Comparison of ENCODE assay signal across 18 cellular contexts in the genomic region with DNA sequence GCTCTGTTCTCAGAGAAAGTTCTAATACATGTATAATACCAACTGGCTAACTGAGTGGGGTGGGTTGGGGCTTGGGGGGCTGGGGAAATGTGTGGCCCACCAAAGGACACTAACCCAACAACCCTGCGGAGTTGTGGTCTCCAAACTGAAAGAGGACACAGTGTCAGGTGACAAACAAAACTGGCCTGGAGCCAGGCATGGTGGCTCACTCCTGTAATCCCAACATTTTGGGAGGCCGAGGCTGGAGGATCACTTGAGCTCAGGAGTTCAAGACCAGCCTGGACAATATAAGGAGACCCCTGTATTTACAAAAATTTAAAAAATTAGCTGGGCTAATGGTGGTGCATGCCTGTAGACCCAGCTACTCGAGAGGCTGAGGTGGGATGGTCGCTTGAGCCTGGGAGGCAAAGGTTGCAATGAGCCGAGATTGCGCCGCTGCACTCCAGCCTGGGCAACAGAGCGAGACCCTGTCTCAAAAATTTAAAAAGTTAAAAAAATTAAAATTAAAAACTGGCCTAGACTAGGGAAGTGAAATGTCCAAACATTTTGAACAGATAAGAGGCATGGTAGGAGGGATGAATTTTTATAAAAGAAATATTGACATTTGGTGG.
"Had no signal": no experiment of that assay in that cellular context is flagged by ENCODE, and none has a peak within 500 bp of the region (broad histone marks: within the 10 kb centered on the region; RNA-seq: fewer than 3 reads in every experiment).

No MANE protein-coding gene starts in this region.

- H3K27ac Mint-ChIP-seq: activated naive CD8-positive, alpha-beta T cell treated with anti-CD3 and anti-CD28 coated beads, Interleukin-2, amount 50 U/mL, for 24 hours; activated T-helper 17 cell treated with anti-CD3 and anti-CD28 coated beads, Interleukin-2, amount 50 U/mL, for 72 hours had no signal

- H3K4me3 ChIP-seq: breast epithelium, gastroesophageal sphincter, heart right ventricle, mucosa of descending colon had no signal

- H3K9me3 Mint-ChIP-seq: activated naive CD8-positive, alpha-beta T cell treated with anti-CD3 and anti-CD28 coated beads, Interleukin-2, amount 50 U/mL, for 24 hours; activated T-helper 17 cell treated with anti-CD3 and anti-CD28 coated beads, Interleukin-2, amount 50 U/mL, for 72 hours; naive thymus-derived CD4-positive, alpha-beta T cell had no signal

- H3K27me3 ChIP-seq: breast epithelium, gastroesophageal sphincter, heart right ventricle had no signal

- H3K36me3 ChIP-seq: breast epithelium, gastroesophageal sphincter had no signal

- ATAC-seq: activated naive CD8-positive, alpha-beta T cell treated with anti-CD3 and anti-CD28 coated beads, Interleukin-2, amount 50 U/mL, for 24 hours; activated T-helper 17 cell treated with anti-CD3 and anti-CD28 coated beads, Interleukin-2, amount 50 U/mL, for 72 hours; gastroesophageal sphincter; heart right ventricle; left colon; mucosa of descending colon; naive thymus-derived CD4-positive, alpha-beta T cell had no signal

- H3K27ac ChIP-seq: breast epithelium had no signal

- FAIRE-seq: islet of Langerhans had no signal

- DNase-seq: activated CD4-positive, alpha-beta T cell treated with anti-CD3 and anti-CD28 coated beads for 1 hour; activated CD4-positive, alpha-beta T cell treated with anti-CD3 and anti-CD28 coated beads, Interleukin-2, amount 50 U/mL, for 4 hours; activated naive CD4-positive, alpha-beta T cell treated with Interleukin-2 at 50 U/mL for 16 hours; activated naive CD8-positive, alpha-beta T cell treated with anti-CD3 and anti-CD28 coated beads, Interleukin-2, amount 50 U/mL, for 24 hours; aorta; erythroblast; heart right ventricle; left colon; mucosa of descending colon; naive thymus-derived CD4-positive, alpha-beta T cell; retina; stimulated activated CD4-positive, alpha-beta T cell treated with anti-CD3 and anti-CD28 coated beads, Interleukin-2, amount 100 ng/mL, for 48 hours; stimulated activated naive CD4-positive, alpha-beta T cell treated with Interleukin-2 at 50 U/mL for 16 hours; T-helper 2 cell had no signal

- H3K4me3 Mint-ChIP-seq: activated naive CD8-positive, alpha-beta T cell treated with anti-CD3 and anti-CD28 coated beads, Interleukin-2, amount 50 U/mL, for 24 hours; activated T-helper 17 cell treated with anti-CD3 and anti-CD28 coated beads, Interleukin-2, amount 50 U/mL, for 72 hours; naive thymus-derived CD4-positive, alpha-beta T cell had no signal

- H3K9me3 ChIP-seq: breast epithelium, gastroesophageal sphincter, heart right ventricle, mucosa of descending colon had no signal
